25 cellular contexts compared by ENCODE assay signal in the genomic region with DNA sequence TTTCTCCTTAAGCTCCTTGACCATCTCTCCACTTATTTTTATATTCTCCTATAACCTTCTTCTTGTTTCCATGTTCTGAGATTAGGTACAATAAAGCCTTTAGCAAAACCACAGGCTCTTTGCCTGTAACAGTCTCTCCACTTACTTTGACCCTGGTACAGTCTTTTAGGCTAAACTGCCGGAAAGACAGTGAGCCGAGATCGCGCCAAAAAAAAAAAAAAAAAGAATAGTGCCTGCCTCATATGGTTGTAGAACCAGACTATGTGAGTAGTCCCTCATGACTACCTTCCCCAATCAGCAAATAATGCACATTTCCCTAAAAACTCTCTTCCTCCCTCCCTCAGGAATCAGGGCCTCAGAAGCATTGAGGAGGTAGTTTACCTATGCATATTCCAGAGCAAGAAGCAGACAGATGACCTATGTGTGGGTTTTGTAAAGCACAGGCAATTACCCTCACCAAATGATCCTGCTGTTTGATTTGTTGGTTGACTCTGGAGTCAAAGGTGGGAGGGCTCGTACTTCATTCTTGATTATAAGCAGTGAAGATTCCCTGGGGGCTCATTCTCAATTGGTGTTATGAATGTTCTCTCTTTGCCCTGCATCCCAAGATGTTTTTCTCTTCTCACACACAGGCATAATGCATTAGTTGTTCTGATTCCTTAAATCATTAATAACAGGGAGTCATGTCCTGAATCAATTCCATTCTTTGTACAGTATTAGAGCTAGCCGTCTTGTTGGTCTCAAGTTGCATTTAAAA. TPM values are rescaled to one million over a fixed set of nuclear protein-coding genes. Genes with fewer than 3 reads are reported as not detected.
DNase-seq lines count a peak whose midpoint lies in the region; ATAC-seq and TF ChIP-seq lines count a peak whose summit lies in the region.
"Had no signal": no experiment of that assay in that cellular context is flagged by ENCODE, and none has a peak within 500 bp of the region (broad histone marks: within the 10 kb centered on the region; RNA-seq: fewer than 3 reads in every experiment).

No MANE protein-coding gene starts in this region.

- DNase-seq in COLO829 (ENCODE audit: low spot score) = peak; percentile 87
- DNase-seq in GM23338 (ENCODE audit: low spot score) = no peak
- peak; percentile 40 for DNase-seq in NCI-H2227 (lab: John Stamatoyannopoulos, UW; ENCODE audit: unreplicated experiment)
- DNase-seq in hepatocyte (ENCODE audit: low spot score) = no peak
- DNase-seq in stomach = no peak
- DNase-seq in NCI-H82 (lab: John Stamatoyannopoulos, UW) = no peak
- no peak for DNase-seq in hepatic stellate cell (ENCODE audit: low spot score)
- no peak for DNase-seq in psoas muscle
- DNase-seq: activated CD4-positive, alpha-beta T cell treated with anti-CD3 and anti-CD28 coated beads for 1 hour; activated CD8-positive, alpha-beta memory T cell treated with anti-CD3 and anti-CD28 coated beads for 24 hours; activated naive CD4-positive, alpha-beta T cell treated with anti-CD3 and anti-CD28 coated beads, Interleukin-2, amount 10 ng/mL, durations not matched to agents 7 days and 5 days; activated T-cell treated with anti-CD3 and anti-CD28 coated beads, Interleukin-2, amount 50 U/mL, for 4 hours; aorta; DMS53; foreskin keratinocyte; GM23248; Karpas-422; naive B cell; NCI-H1048; pancreas had no signal

- H3K4me1 ChIP-seq in GM23338 (ENCODE audit: insufficient read depth) (no peaks in the 10 kb centered on the region), hepatocyte (ENCODE audit: insufficient read depth) (no peaks in the 10 kb centered on the region), stomach (no peaks in the 10 kb centered on the region), psoas muscle (peaks cover 4% of the 10 kb centered on the region)
- H3K4me1 ChIP-seq: foreskin keratinocyte, pancreas had no signal

- TF ChIP-seq POLR2A in stomach (IDR thresholded peaks at IDR 0.05) = no peak

- no peaks in the 10 kb centered on the region for H3F3A ChIP-seq in GM23338 (replicated peaks; ENCODE audit: low read depth)

- H3K27me3 ChIP-seq in GM23338 (ENCODE audit: insufficient read depth) = no peaks in the 10 kb centered on the region
- no peaks in the 10 kb centered on the region for H3K27me3 ChIP-seq in hepatocyte
- no peaks in the 10 kb centered on the region for H3K27me3 ChIP-seq in stomach
- no peaks in the 10 kb centered on the region for H3K27me3 ChIP-seq in psoas muscle (ENCODE audit: insufficient read depth in 3 of 3, low read length in 2 of 3)
- H3K27me3 ChIP-seq: foreskin keratinocyte, pancreas had no signal

- no peak overlapping the region for H3K27ac ChIP-seq in GM23338 (ENCODE audit: low read depth)
- H3K27ac ChIP-seq in hepatocyte = peak overlapping the region; percentile 43
- no peak overlapping the region for H3K27ac ChIP-seq in stomach
- H3K27ac ChIP-seq in psoas muscle = no peak overlapping the region
- H3K27ac ChIP-seq: foreskin keratinocyte, GM23248, pancreas, thoracic aorta had no signal

- ATAC-seq in GM23338 (no peak), psoas muscle (no peak)
- ATAC-seq: activated T-cell treated with anti-CD3 and anti-CD28 coated beads, Interleukin-2, amount 50 U/mL, for 4 hours; stimulated activated effector memory CD8-positive, alpha-beta T cell treated with anti-CD3 and anti-CD28 coated beads, Interleukin-12 subunit alpha, Interleukin-12 subunit beta, amount 100 ng/mL, for 72 hours had no signal

- peaks cover 2% of the 10 kb centered on the region for H3K27me3 Mint-ChIP-seq in GM23338 (ENCODE audit: insufficient read depth, low read depth, poor library complexity)
- H3K27me3 Mint-ChIP-seq: central memory CD8-positive, alpha-beta T cell had no signal

- H3K4me2 ChIP-seq in GM23338 (no peak overlapping the region), hepatocyte (no peak overlapping the region)

- TF ChIP-seq CTCF in GM23338 (conservative IDR thresholded peaks at IDR 0.05; ENCODE audit: low read depth in 2 of 2) (no peak), hepatocyte (IDR thresholded peaks at IDR 0.05; ENCODE audit: poor library complexity) (no peak), stomach (IDR thresholded peaks at IDR 0.05) (no peak), psoas muscle (IDR thresholded peaks at IDR 0.05) (no peak)

- intact Hi-C loops in stomach (cut with DNase I; ENCODE audit: low total_unique reads) = no loop called here
- intact Hi-C loops in psoas muscle (cut with DNase I) = no loop called here

- H3K9me2 ChIP-seq in GM23338 (ENCODE audit: insufficient read depth) (no peaks in the 10 kb centered on the region), hepatocyte (replicated peaks; ENCODE audit: insufficient read depth) (no peaks in the 10 kb centered on the region)

- H3K4me3 ChIP-seq in GM23338 (no peak overlapping the region), hepatocyte (no peak overlapping the region), stomach (no peak overlapping the region), psoas muscle (no peak overlapping the region)
- H3K4me3 ChIP-seq: GM23248, pancreas, thoracic aorta had no signal

- TF ChIP-seq EP300 in stomach (IDR thresholded peaks at IDR 0.05) = no peak

- H3K9me3 ChIP-seq in hepatocyte (ENCODE audit: low read depth) (no peaks in the 10 kb centered on the region), stomach (no peaks in the 10 kb centered on the region), psoas muscle (no peaks in the 10 kb centered on the region)
- H3K9me3 ChIP-seq: pancreas, thoracic aorta had no signal

- H3K4me3 Mint-ChIP-seq in GM23338 = no peak overlapping the region
- H3K4me3 Mint-ChIP-seq: activated naive CD4-positive, alpha-beta T cell treated with anti-CD3 and anti-CD28 coated beads, Interleukin-2, amount 10 ng/mL, durations not matched to agents 7 days and 5 days; activated T-cell treated with anti-CD3 and anti-CD28 coated beads, Interleukin-2, amount 50 U/mL, for 4 hours; CD14-positive monocyte; central memory CD8-positive, alpha-beta T cell; memory B cell; naive B cell; stimulated activated effector memory CD8-positive, alpha-beta T cell treated with anti-CD3 and anti-CD28 coated beads, Interleukin-12 subunit alpha, Interleukin-12 subunit beta, amount 100 ng/mL, for 72 hours had no signal

- no peaks in the 10 kb centered on the region for H3K9me3 Mint-ChIP-seq in GM23338
- H3K9me3 Mint-ChIP-seq: activated naive CD4-positive, alpha-beta T cell treated with anti-CD3 and anti-CD28 coated beads, Interleukin-2, amount 10 ng/mL, durations not matched to agents 7 days and 5 days; activated T-cell treated with anti-CD3 and anti-CD28 coated beads, Interleukin-2, amount 50 U/mL, for 4 hours; CD14-positive monocyte; central memory CD8-positive, alpha-beta T cell; memory B cell; naive B cell; stimulated activated effector memory CD8-positive, alpha-beta T cell treated with anti-CD3 and anti-CD28 coated beads, Interleukin-12 subunit alpha, Interleukin-12 subunit beta, amount 100 ng/mL, for 72 hours had no signal

- 78% methylated on average over 6 of the region's 6 CpGs for WGBS in hepatocyte (ENCODE audit: low lambda C conversion rate, missing lambda C conversion rate)
- 53 to 80% (median 72%) methylated on average over 4 to 6 of the region's 6 CpGs for WGBS in stomach, 5 donors
- 49 to 60% (median 56%) methylated on average over 6 of the region's 6 CpGs for WGBS in psoas muscle, 3 donors

- peaks cover 8% of the 10 kb centered on the region for H3K4me1 Mint-ChIP-seq in GM23338
- H3K4me1 Mint-ChIP-seq: activated naive CD4-positive, alpha-beta T cell treated with anti-CD3 and anti-CD28 coated beads, Interleukin-2, amount 10 ng/mL, durations not matched to agents 7 days and 5 days; central memory CD8-positive, alpha-beta T cell; memory B cell; naive B cell had no signal

- H3K36me3 Mint-ChIP-seq in GM23338 (ENCODE audit: low read depth) = no peaks in the 10 kb centered on the region
- H3K36me3 Mint-ChIP-seq: activated naive CD4-positive, alpha-beta T cell treated with anti-CD3 and anti-CD28 coated beads, Interleukin-2, amount 10 ng/mL, durations not matched to agents 7 days and 5 days; CD14-positive monocyte; memory B cell; naive B cell had no signal

- H3K79me2 ChIP-seq in GM23338 (replicated peaks; ENCODE audit: insufficient read depth) (no peaks in the 10 kb centered on the region), hepatocyte (no peaks in the 10 kb centered on the region)

- H2AFZ ChIP-seq in GM23338 = peak overlapping the region; percentile 66; the same call in 1 of the 2 replicates
- no peak overlapping the region for H2AFZ ChIP-seq in hepatocyte
- H2AFZ ChIP-seq: GM23248 had no signal

- H3K27ac Mint-ChIP-seq in GM23338 = no peak overlapping the region
- H3K27ac Mint-ChIP-seq: activated naive CD4-positive, alpha-beta T cell treated with anti-CD3 and anti-CD28 coated beads, Interleukin-2, amount 10 ng/mL, durations not matched to agents 7 days and 5 days; CD14-positive monocyte; memory B cell; naive B cell; stimulated activated effector memory CD8-positive, alpha-beta T cell treated with anti-CD3 and anti-CD28 coated beads, Interleukin-12 subunit alpha, Interleukin-12 subunit beta, amount 100 ng/mL, for 72 hours had no signal

- H4K20me1 ChIP-seq in GM23338 (replicated peaks; ENCODE audit: insufficient read depth) (no peaks in the 10 kb centered on the region), hepatocyte (ENCODE audit: insufficient read depth, poor library complexity, severe bottlenecking) (no peaks in the 10 kb centered on the region)

- H3K36me3 ChIP-seq in GM23338 (ENCODE audit: insufficient read depth) = no peaks in the 10 kb centered on the region
- H3K36me3 ChIP-seq in hepatocyte (replicated peaks; ENCODE audit: insufficient read depth, low read depth) = no peaks in the 10 kb centered on the region
- no peaks in the 10 kb centered on the region for H3K36me3 ChIP-seq in stomach
- H3K36me3 ChIP-seq in psoas muscle (ENCODE audit: insufficient read depth in 1 of 2, low read depth in 1 of 2) = no peaks in the 10 kb centered on the region
- H3K36me3 ChIP-seq: pancreas, thoracic aorta had no signal

RNA-seq across cellular contexts. Expression of gene NME1, which starts 8.9 kb away (rescaled TPM):
- total RNA-seq in GM23338 (2014; rRNA removed; shearing (Covaris generic)) = 159 and 185 TPM in 2 replicates
- polyA plus RNA-seq in GM23338 (2016; fragmentation: Nextera tagmentation; extraction: Ambion mirVana) (534 and 579 TPM in 2 replicates), hepatocyte (106 and 122 TPM in 2 replicates), stomach (100 to 1,000 TPM in 2 of 3 donors, 10 to 100 TPM in 1; 52.4 to 135 (median 126) TPM), psoas muscle (100 to 1,000 TPM in 1 of 3 donors, 10 to 100 TPM in 2; 55.8 to 328 (median 71.1) TPM)
- total RNA-seq in hepatocyte (50.9 and 63.2 TPM in 2 replicates), stomach (10 to 100 TPM in 2 of 5 donors, 1 to 10 TPM in 2, not detected in 1; 2.2 to 44.1 (median 18.0) TPM), psoas muscle (10 to 100 TPM; 29.3 to 75.0 (median 50.9) TPM)

RNA-seq across cellular contexts. Expression of gene NME2, which starts 21.8 kb away (rescaled TPM):
- total RNA-seq in GM23338 (2014; rRNA removed; shearing (Covaris generic)) = 636 and 667 TPM in 2 replicates
- polyA plus RNA-seq in GM23338 (2016; fragmentation: Nextera tagmentation; extraction: Ambion mirVana) (939 and 961 TPM in 2 replicates), hepatocyte (480 and 531 TPM in 2 replicates), stomach (100 to 1,000 TPM; 754 to 877 (median 797) TPM), psoas muscle (1,000 to 10,000 TPM in 1 of 3 donors, 100 to 1,000 TPM in 2; 607 to 1,336 (median 718) TPM)
- total RNA-seq in hepatocyte (290 and 326 TPM in 2 replicates), stomach (100 to 1,000 TPM; 127 to 311 (median 264) TPM), psoas muscle (100 to 1,000 TPM; 334 to 550 (median 422) TPM)

RNA-seq across cellular contexts. Expression of gene SPAG9, which starts 23.8 kb away (rescaled TPM):
- 45.0 and 62.3 TPM in 2 replicates for total RNA-seq in GM23338 (2014; rRNA removed; shearing (Covaris generic))
- polyA plus RNA-seq in GM23338 (2016; fragmentation: Nextera tagmentation; extraction: Ambion mirVana) = 13.7 and 15.1 TPM in 2 replicates
- 70.1 and 82.7 TPM in 2 replicates for total RNA-seq in hepatocyte
- polyA plus RNA-seq in hepatocyte = 26.5 and 35.1 TPM in 2 replicates
- total RNA-seq in stomach = 100 to 1,000 TPM in 2 of 5 donors, 10 to 100 TPM in 3; 52.7 to 209 (median 63.1) TPM
- polyA plus RNA-seq in stomach = 10 to 100 TPM; 10.2 to 13.6 (median 11.9) TPM
- total RNA-seq in psoas muscle = 100 to 1,000 TPM in 3 of 4 donors, 10 to 100 TPM in 1; 82.1 to 133 (median 121) TPM
- 10 to 100 TPM; 34.8 to 92.1 (median 54.1) TPM for polyA plus RNA-seq in psoas muscle

Comparison
In these comparisons a context has a peak if more than half of its experiments do, and no peak if none do; other contexts are left out.
1. DNase-seq: peak in COLO829 (single experiment) and NCI-H2227 (single experiment); none in GM23338 (single experiment), hepatocyte (single experiment), stomach (single experiment), NCI-H82 (single experiment), hepatic stellate cell (single experiment) and psoas muscle (0 of 2).